1 cellular context compared by ENCODE assay signal in the genomic region with DNA sequence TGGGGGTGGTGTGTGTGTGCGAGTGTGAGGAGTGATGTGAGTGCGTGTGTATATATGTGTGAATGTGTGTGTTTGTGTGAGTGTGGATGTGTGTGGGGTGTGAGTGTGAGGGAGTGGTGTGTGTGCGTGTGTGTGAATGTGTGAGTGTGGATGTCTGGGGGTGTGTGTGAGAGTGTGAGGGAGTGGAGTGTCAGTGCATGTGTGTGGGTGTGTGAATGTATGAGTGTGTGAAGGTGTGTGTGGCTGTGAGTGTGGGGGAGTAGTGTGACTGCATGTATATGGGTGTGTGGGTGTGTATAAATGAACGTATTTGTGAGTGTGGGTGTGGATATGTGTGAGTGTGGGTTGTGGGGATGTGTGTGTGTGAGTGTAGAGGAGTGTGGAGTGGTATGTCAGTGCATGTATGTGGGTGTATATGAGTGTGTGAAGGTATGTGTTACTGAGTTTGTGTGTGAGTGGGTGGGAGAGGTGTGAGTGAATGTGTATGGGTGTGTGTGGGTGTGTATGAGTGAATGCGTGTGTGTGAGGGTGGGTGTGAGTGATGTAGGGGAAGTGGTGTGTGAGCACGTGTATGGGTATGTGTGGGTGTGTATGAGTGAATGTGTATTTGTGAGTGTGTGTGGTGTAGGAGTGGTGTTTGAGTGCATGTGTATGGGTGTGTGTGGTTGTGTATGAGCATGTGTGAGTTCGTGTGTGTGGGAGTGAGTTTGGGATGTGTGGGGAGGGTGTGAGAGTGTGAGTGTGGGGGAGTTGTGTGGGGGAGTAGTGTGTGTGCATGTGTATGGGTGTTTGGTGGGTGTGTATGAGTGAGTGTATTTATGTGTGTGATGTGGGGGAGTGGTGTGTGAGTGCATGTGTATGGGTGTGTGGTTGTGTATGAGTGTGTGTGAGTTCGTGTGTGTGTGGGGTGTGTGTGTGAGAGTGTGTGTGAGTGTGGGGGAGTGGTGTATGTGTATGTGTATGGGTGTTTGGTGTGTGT.
TF ChIP-seq lines count a peak whose summit lies in the region.

No MANE protein-coding gene starts in this region.

TF ChIP-seq in K562, 482 proteins besides CTCF, POLR2A, EP300 and RAD21 (continued from another document):
- TF ChIP-seq, protein P1, sequence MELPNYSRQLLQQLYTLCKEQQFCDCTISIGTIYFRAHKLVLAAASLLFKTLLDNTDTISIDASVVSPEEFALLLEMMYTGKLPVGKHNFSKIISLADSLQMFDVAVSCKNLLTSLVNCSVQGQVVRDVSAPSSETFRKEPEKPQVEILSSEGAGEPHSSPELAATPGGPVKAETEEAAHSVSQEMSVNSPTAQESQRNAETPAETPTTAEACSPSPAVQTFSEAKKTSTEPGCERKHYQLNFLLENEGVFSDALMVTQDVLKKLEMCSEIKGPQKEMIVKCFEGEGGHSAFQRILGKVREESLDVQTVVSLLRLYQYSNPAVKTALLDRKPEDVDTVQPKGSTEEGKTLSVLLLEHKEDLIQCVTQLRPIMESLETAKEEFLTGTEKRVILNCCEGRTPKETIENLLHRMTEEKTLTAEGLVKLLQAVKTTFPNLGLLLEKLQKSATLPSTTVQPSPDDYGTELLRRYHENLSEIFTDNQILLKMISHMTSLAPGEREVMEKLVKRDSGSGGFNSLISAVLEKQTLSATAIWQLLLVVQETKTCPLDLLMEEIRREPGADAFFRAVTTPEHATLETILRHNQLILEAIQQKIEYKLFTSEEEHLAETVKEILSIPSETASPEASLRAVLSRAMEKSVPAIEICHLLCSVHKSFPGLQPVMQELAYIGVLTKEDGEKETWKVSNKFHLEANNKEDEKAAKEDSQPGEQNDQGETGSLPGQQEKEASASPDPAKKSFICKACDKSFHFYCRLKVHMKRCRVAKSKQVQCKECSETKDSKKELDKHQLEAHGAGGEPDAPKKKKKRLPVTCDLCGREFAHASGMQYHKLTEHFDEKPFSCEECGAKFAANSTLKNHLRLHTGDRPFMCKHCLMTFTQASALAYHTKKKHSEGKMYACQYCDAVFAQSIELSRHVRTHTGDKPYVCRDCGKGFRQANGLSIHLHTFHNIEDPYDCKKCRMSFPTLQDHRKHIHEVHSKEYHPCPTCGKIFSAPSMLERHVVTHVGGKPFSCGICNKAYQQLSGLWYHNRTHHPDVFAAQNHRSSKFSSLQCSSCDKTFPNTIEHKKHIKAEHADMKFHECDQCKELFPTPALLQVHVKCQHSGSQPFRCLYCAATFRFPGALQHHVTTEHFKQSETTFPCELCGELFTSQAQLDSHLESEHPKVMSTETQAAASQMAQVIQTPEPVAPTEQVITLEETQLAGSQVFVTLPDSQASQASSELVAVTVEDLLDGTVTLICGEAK (IDR thresholded peaks at IDR 0.05), result no peak
- TF ChIP-seq, protein P1 (CRISPR knock-in tag; IDR thresholded peaks at IDR 0.05), result 0 out of 2 replicates have a peak, but pooled peaks have one; percentile 24
- no peak for TF ChIP-seq ZNF431 (CRISPR knock-in tag; IDR thresholded peaks at IDR 0.05)
- no peak for TF ChIP-seq ZNF121 (CRISPR knock-in tag; conservative IDR thresholded peaks at IDR 0.05)
- no peak for TF ChIP-seq ILK (tag; IDR thresholded peaks at IDR 0.05; ENCODE audit: borderline replicate concordance, low read depth)
- TF ChIP-seq ZNF324 (CRISPR knock-in tag; IDR thresholded peaks at IDR 0.05), result no peak
- TF ChIP-seq, protein P2, sequence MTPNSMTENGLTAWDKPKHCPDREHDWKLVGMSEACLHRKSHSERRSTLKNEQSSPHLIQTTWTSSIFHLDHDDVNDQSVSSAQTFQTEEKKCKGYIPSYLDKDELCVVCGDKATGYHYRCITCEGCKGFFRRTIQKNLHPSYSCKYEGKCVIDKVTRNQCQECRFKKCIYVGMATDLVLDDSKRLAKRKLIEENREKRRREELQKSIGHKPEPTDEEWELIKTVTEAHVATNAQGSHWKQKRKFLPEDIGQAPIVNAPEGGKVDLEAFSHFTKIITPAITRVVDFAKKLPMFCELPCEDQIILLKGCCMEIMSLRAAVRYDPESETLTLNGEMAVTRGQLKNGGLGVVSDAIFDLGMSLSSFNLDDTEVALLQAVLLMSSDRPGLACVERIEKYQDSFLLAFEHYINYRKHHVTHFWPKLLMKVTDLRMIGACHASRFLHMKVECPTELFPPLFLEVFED (CRISPR knock-in tag; conservative IDR thresholded peaks at IDR 0.05), result peak; percentile 79; the same call in 1 of the 2 replicates
- TF ChIP-seq KDM5B (IDR thresholded peaks at IDR 0.05; ENCODE audit: insufficient replicate concordance, low read depth, low read length), result no peak
- TF ChIP-seq, protein P3, sequence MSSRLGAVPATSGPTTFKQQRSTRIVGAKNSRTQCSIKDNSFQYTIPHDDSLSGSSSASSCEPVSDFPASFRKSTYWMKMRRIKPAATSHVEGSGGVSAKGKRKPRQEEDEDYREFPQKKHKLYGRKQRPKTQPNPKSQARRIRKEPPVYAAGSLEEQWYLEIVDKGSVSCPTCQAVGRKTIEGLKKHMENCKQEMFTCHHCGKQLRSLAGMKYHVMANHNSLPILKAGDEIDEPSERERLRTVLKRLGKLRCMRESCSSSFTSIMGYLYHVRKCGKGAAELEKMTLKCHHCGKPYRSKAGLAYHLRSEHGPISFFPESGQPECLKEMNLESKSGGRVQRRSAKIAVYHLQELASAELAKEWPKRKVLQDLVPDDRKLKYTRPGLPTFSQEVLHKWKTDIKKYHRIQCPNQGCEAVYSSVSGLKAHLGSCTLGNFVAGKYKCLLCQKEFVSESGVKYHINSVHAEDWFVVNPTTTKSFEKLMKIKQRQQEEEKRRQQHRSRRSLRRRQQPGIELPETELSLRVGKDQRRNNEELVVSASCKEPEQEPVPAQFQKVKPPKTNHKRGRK (tag; IDR thresholded peaks at IDR 0.05), result no peak
- peak; percentile 92; the same call in 1 of the 2 replicates for TF ChIP-seq OTX1 (CRISPR knock-in tag; IDR thresholded peaks at IDR 0.05)
- TF ChIP-seq BRCA1 (IDR thresholded peaks at IDR 0.05), result no peak
- no peak for TF ChIP-seq BRCA1 (CRISPR knock-in tag; IDR thresholded peaks at IDR 0.05)
- TF ChIP-seq, protein P4, sequence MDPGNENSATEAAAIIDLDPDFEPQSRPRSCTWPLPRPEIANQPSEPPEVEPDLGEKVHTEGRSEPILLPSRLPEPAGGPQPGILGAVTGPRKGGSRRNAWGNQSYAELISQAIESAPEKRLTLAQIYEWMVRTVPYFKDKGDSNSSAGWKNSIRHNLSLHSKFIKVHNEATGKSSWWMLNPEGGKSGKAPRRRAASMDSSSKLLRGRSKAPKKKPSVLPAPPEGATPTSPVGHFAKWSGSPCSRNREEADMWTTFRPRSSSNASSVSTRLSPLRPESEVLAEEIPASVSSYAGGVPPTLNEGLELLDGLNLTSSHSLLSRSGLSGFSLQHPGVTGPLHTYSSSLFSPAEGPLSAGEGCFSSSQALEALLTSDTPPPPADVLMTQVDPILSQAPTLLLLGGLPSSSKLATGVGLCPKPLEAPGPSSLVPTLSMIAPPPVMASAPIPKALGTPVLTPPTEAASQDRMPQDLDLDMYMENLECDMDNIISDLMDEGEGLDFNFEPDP (CRISPR knock-in tag; IDR thresholded peaks at IDR 0.05), result no peak
- TF ChIP-seq ZNF140 (CRISPR knock-in tag; IDR thresholded peaks at IDR 0.05), result no peak
- TF ChIP-seq CBFA2T3 (IDR thresholded peaks at IDR 0.05), result no peak
- TF ChIP-seq EGR1 (conservative IDR thresholded peaks at IDR 0.05), result 0 out of 2 replicates have a peak, but pooled peaks have one; percentile 2
- no peak for TF ChIP-seq RBM34 (IDR thresholded peaks at IDR 0.05; ENCODE audit: borderline replicate concordance, insufficient read depth, low read length)
